ENCODE assay signal across 17 cellular contexts in genomic region chr14:81831128-81831815, GRCh38.
DNase-seq lines count a peak whose midpoint lies in the region; ATAC-seq and TF ChIP-seq lines count a peak whose summit lies in the region.
"Had no signal": no experiment of that assay in that cellular context is flagged by ENCODE, and none has a peak within 500 bp of the region (broad histone marks: within the 10 kb centered on the region; RNA-seq: fewer than 3 reads in every experiment).

No MANE protein-coding gene starts in this region.

- DNase-seq in HuH-7 (ENCODE audit: low spot score) = peak; percentile 37
- DNase-seq in adrenal gland = peak; percentile 53 to 92 (median 83)
- DNase-seq in left ventricle myocardium superior = peak; percentile 62
- DNase-seq in trophoblast cell = no peak
- DNase-seq in stimulated activated naive B cell treated with anti-CD40 and anti-IgM and Interleukin-4, amounts not matched to agents 10 μg/mL and 1 μg/mL and 100 μg/mL, for 72 hours = no peak
- no peak for DNase-seq in mucosa of descending colon
- DNase-seq: caudate nucleus; DMS79; hypothalamus; NCI-H1417 treated with DMSO at 0.1 percent for 48 hours; SHP77 treated with DMSO at 0.1 percent for 48 hours; stimulated activated CD4-positive, alpha-beta T cell treated with anti-CD3 and anti-CD28 coated beads, Interleukin-2, amount 100 ng/mL, for 48 hours had no signal

- intact Hi-C loops in adrenal gland (cut with DNase I) (no loop called here), left ventricle myocardium superior (cut with micrococcal nuclease) (no loop called here), mucosa of descending colon (cut with DNase I, micrococcal nuclease) (no loop called here)

- no peak overlapping the region for H3K4ac ChIP-seq in trophoblast cell (ENCODE audit: low read depth, low read length)

- H3K4me3 ChIP-seq in adrenal gland (no peak overlapping the region), trophoblast cell (ENCODE audit: low read depth, low read length) (no peak overlapping the region), mucosa of descending colon (no peak overlapping the region)
- H3K4me3 ChIP-seq: prostate gland had no signal

- no peaks in the 10 kb centered on the region for H3K36me3 Mint-ChIP-seq in stimulated activated naive B cell treated with anti-CD40 and anti-IgM and Interleukin-4, amounts not matched to agents 10 μg/mL and 1 μg/mL and 100 μg/mL, for 72 hours

- H3K18ac ChIP-seq in trophoblast cell (ENCODE audit: low read length) = no peak overlapping the region

- H3K4me1 Mint-ChIP-seq in stimulated activated naive B cell treated with anti-CD40 and anti-IgM and Interleukin-4, amounts not matched to agents 10 μg/mL and 1 μg/mL and 100 μg/mL, for 72 hours = no peaks in the 10 kb centered on the region
- H3K4me1 Mint-ChIP-seq: B cell, mesothelial cell of epicardium had no signal

- H3K14ac ChIP-seq in trophoblast cell (ENCODE audit: low read length) = no peak overlapping the region

- H4K12ac ChIP-seq in trophoblast cell (ENCODE audit: low read depth, low read length) = no peak overlapping the region

- TF ChIP-seq POLR2A in adrenal gland (IDR thresholded peaks at IDR 0.05) = no peak

- H3K27ac Mint-ChIP-seq in stimulated activated naive B cell treated with anti-CD40 and anti-IgM and Interleukin-4, amounts not matched to agents 10 μg/mL and 1 μg/mL and 100 μg/mL, for 72 hours = no peak overlapping the region
- H3K27ac Mint-ChIP-seq: B cell, mesothelial cell of epicardium had no signal

- H2BK120ac ChIP-seq in trophoblast cell (ENCODE audit: insufficient read depth, low read length, poor library complexity) = no peak overlapping the region

- peaks cover 0 to 8% of the 10 kb centered on the region in 2 donors for H3K4me1 ChIP-seq in adrenal gland (replicated peaks in 1 of 2)
- peaks cover 3% of the 10 kb centered on the region in 2 experiments for H3K4me1 ChIP-seq in trophoblast cell (ENCODE audit: control insufficient read depth in 1 of 2, insufficient read depth in 2 of 2, low read length in 2 of 2)
- H3K4me1 ChIP-seq in mucosa of descending colon (ENCODE audit: low read depth) = no peaks in the 10 kb centered on the region
- H3K4me1 ChIP-seq: prostate gland had no signal

- no peak overlapping the region for H2BK5ac ChIP-seq in trophoblast cell (ENCODE audit: low read depth, low read length, poor library complexity)

- no peak overlapping the region for H4K8ac ChIP-seq in trophoblast cell (ENCODE audit: low read depth, low read length)

- no peaks in the 10 kb centered on the region for H3K79me1 ChIP-seq in trophoblast cell (ENCODE audit: low read length)

- no peak overlapping the region for H3K4me2 ChIP-seq in trophoblast cell (ENCODE audit: low read length)

- no peaks in the 10 kb centered on the region for H3K36me3 ChIP-seq in adrenal gland (replicated peaks in 1 of 2)
- H3K36me3 ChIP-seq in trophoblast cell (ENCODE audit: control insufficient read depth in 1 of 2, insufficient read depth in 2 of 2, low read length in 2 of 2) = peaks cover 0 to under 1% of the 10 kb centered on the region in 2 experiments
- H3K36me3 ChIP-seq in mucosa of descending colon (ENCODE audit: low read depth) = no peaks in the 10 kb centered on the region
- H3K36me3 ChIP-seq: prostate gland had no signal

- no peak overlapping the region for H4K91ac ChIP-seq in trophoblast cell (ENCODE audit: low read depth, low read length)

- WGBS in adrenal gland, 4 donors = 50 to 58% (median 50%) methylated on average over 4 of the region's 4 CpGs
- WGBS in trophoblast cell (ENCODE audit: extremely low coverage, insufficient coverage, insufficient read length) = no CpG with 5 or more reads among the region's 4 CpGs

- H2BK12ac ChIP-seq in trophoblast cell (ENCODE audit: low read length) = peak overlapping the region; percentile 2

- H3K27me3 ChIP-seq in adrenal gland (no peaks in the 10 kb centered on the region), trophoblast cell (ENCODE audit: insufficient read depth, low read length) (no peaks in the 10 kb centered on the region)

- H3K27ac ChIP-seq in adrenal gland (no peak overlapping the region), trophoblast cell (ENCODE audit: low read depth, low read length) (peak overlapping the region; percentile 23)
- H3K27ac ChIP-seq: prostate gland had no signal

- H2AK5ac ChIP-seq in trophoblast cell (ENCODE audit: low read length) = no peak overlapping the region

- no peak overlapping the region for H2AFZ ChIP-seq in trophoblast cell (ENCODE audit: insufficient read depth, low read length, poor library complexity)

- peak; percentile 99 for ATAC-seq in left ventricle myocardium superior
- no peak for ATAC-seq in HG03457 (IDR thresholded peaks at IDR 0.05; ENCODE audit: unreplicated experiment)
- no peak for ATAC-seq in stimulated activated naive B cell treated with anti-CD40 and anti-IgM and Interleukin-4, amounts not matched to agents 10 μg/mL and 1 μg/mL and 100 μg/mL, for 72 hours (replicated peaks)
- ATAC-seq in mucosa of descending colon = no peak
- no peak for ATAC-seq in GM21423 (IDR thresholded peaks at IDR 0.05; ENCODE audit: unreplicated experiment)

- H3K9me3 Mint-ChIP-seq in stimulated activated naive B cell treated with anti-CD40 and anti-IgM and Interleukin-4, amounts not matched to agents 10 μg/mL and 1 μg/mL and 100 μg/mL, for 72 hours = peaks cover 13 to 16% of the 10 kb centered on the region in 2 donors

- no peak overlapping the region for H3K23ac ChIP-seq in trophoblast cell (ENCODE audit: low read length)

- H3K9ac ChIP-seq in trophoblast cell (ENCODE audit: low read length) = no peak overlapping the region

- TF ChIP-seq CTCF in adrenal gland (IDR thresholded peaks at IDR 0.05) (no peak), mucosa of descending colon (IDR thresholded peaks at IDR 0.05) (no peak)

- no peaks in the 10 kb centered on the region for H3K9me3 ChIP-seq in adrenal gland (replicated peaks in 1 of 3)
- peaks cover 2% of the 10 kb centered on the region for H3K9me3 ChIP-seq in trophoblast cell (ENCODE audit: insufficient read depth, low read depth, low read length)
- peaks cover 27% of the 10 kb centered on the region for H3K9me3 ChIP-seq in mucosa of descending colon
- H3K9me3 ChIP-seq: prostate gland had no signal

- H3K79me2 ChIP-seq in trophoblast cell (ENCODE audit: control insufficient read depth, insufficient read depth, low read length, poor library complexity) = no peaks in the 10 kb centered on the region

- no peak overlapping the region for H3K4me3 Mint-ChIP-seq in stimulated activated naive B cell treated with anti-CD40 and anti-IgM and Interleukin-4, amounts not matched to agents 10 μg/mL and 1 μg/mL and 100 μg/mL, for 72 hours
- H3K4me3 Mint-ChIP-seq: B cell, mesothelial cell of epicardium had no signal

- no peaks in the 10 kb centered on the region for H3K27me3 Mint-ChIP-seq in stimulated activated naive B cell treated with anti-CD40 and anti-IgM and Interleukin-4, amounts not matched to agents 10 μg/mL and 1 μg/mL and 100 μg/mL, for 72 hours
- H3K27me3 Mint-ChIP-seq: B cell had no signal

Comparison
In these comparisons a context has a peak if more than half of its experiments do, and no peak if none do; other contexts are left out.
1. DNase-seq: peak in HuH-7 (single experiment), adrenal gland (7 of 7) and left ventricle myocardium superior (single experiment); none in trophoblast cell (0 of 2), stimulated activated naive B cell treated with anti-CD40 and anti-IgM and Interleukin-4, amounts not matched to agents 10 μg/mL and 1 μg/mL and 100 μg/mL, for 72 hours (single experiment) and mucosa of descending colon (0 of 3).